In genomic region chr1:229230136-229230892, GRCh38 we compare ENCODE assay signal across 8 cellular contexts. TPM values are rescaled to one million over a fixed set of nuclear protein-coding genes. Genes with fewer than 3 reads are reported as not detected.
A peak's percentile ranks its signal among the peaks of the same experiment; 100 is the strongest.
DNase-seq lines count a peak whose midpoint lies in the region; ATAC-seq and TF ChIP-seq lines count a peak whose summit lies in the region.

No MANE protein-coding gene starts in this region.

- TF ChIP-seq CTCF in GM13977 (IDR thresholded peaks at IDR 0.05; ENCODE audit: extremely low read depth, insufficient read depth, missing control alignments), result no peak
- TF ChIP-seq CTCF in nephron progenitor cell (IDR thresholded peaks at IDR 0.05), result no peak
- TF ChIP-seq CTCF in chondrocyte (IDR thresholded peaks at IDR 0.05), result no peak

- H3K27ac ChIP-seq in angular gyrus (ENCODE audit: low read depth, low read length), result peak overlapping the region; percentile 98

- DNase-seq in GM13977 (ENCODE audit: low spot score) (peak; percentile 43), nephron progenitor cell (peak; percentile 37), chondrocyte (ENCODE audit: low spot score) (no peak), NCI-H1048 (lab: John Stamatoyannopoulos, UW) (no peak), NCI-H1930 (lab: John Stamatoyannopoulos, UW) (no peak)
- DNase-seq in activated effector memory CD4-positive, alpha-beta T cell treated with Interleukin-2 at 50 U/mL for 16 hours, result no peak

- H3K27me3 Mint-ChIP-seq in nephron progenitor cell (ENCODE audit: low read depth, poor library complexity) (peaks cover 3% of the 10 kb centered on the region), chondrocyte (ENCODE audit: low read depth) (peaks cover 41% of the 10 kb centered on the region)

- in situ Hi-C loops in GM13977 (cut with MboI; ENCODE audit: low pct_unique_long_range_greater_than_20kb, low sequenced_read_pairs, unreplicated experiment), result no loop called here

- peak; percentile 43 for ATAC-seq in HG03139 (IDR thresholded peaks at IDR 0.05; ENCODE audit: unreplicated experiment)

- peak overlapping the region; percentile 74 for H3K4me3 Mint-ChIP-seq in nephron progenitor cell
- H3K4me3 Mint-ChIP-seq in chondrocyte (ENCODE audit: unreplicated experiment), result no peak overlapping the region

- H3K36me3 Mint-ChIP-seq in nephron progenitor cell (ENCODE audit: low read depth), result no peaks in the 10 kb centered on the region
- no peaks in the 10 kb centered on the region for H3K36me3 Mint-ChIP-seq in chondrocyte (ENCODE audit: low read depth)

- H3K9me3 Mint-ChIP-seq in nephron progenitor cell (no peaks in the 10 kb centered on the region), chondrocyte (ENCODE audit: low read depth) (no peaks in the 10 kb centered on the region)

- H3K4me1 Mint-ChIP-seq in nephron progenitor cell (peaks cover 74% of the 10 kb centered on the region), chondrocyte (ENCODE audit: low read depth) (peaks cover 33% of the 10 kb centered on the region)

- peak overlapping the region; percentile 97 for H3K27ac Mint-ChIP-seq in nephron progenitor cell
- no peak overlapping the region for H3K27ac Mint-ChIP-seq in chondrocyte (ENCODE audit: unreplicated experiment)

RNA-seq across cellular contexts. Expression of gene RAB4A, which starts 40.6 kb away (rescaled TPM):
- total RNA-seq in chondrocyte, result 43.4 to 62.4 TPM (median 58.6 TPM) in 3 replicates

Comparison
In these comparisons a context has a peak if more than half of its experiments do, and no peak if none do; other contexts are left out.
1. DNase-seq: peak in GM13977 (single experiment) and nephron progenitor cell (single experiment); none in chondrocyte (single experiment), NCI-H1048 (single experiment), activated effector memory CD4-positive, alpha-beta T cell treated with Interleukin-2 at 50 U/mL for 16 hours (single experiment) and NCI-H1930 (0 of 2).